23 cellular contexts compared by ENCODE assay signal in the genomic region with DNA sequence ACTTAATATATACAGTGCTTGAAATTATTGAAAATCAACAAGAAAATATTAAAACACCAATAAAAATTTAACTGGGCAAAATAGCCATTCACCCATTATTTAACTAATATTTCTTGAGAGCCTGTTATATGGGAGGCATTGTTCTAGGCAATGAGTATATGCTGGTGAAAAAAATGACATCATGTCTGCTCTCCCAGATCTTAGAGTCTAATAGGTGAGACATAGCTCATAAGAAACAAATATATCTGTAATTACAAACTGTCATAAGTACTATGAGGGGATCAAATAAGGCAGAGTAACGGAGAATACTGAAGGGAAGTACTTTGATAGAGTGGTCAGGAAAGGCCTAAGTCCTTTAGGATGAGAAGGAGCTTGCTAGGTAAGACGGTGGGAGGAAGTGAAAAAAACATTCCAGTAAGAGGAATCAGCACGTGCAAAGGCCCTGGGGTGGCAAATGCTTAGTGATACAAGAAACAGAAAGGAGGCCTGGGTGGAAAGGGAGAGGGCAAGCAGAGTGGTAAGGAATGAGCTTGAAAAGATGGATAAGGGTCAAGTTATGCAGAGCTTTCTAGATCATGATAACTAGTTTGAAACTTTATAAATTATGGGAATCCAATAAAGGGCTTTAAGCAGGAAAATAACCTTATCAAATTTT.
"Had no signal": no experiment of that assay in that cellular context is flagged by ENCODE, and none has a peak within 500 bp of the region (broad histone marks: within the 10 kb centered on the region; RNA-seq: fewer than 3 reads in every experiment).

No MANE protein-coding gene starts in this region.

- H3K36me3 ChIP-seq: esophagus muscularis mucosa, gastroesophageal sphincter, heart right ventricle, left ventricle myocardium inferior, lower lobe of right lung had no signal

- H3K27me3 ChIP-seq: dorsolateral prefrontal cortex, esophagus muscularis mucosa, foreskin keratinocyte, gastroesophageal sphincter, heart right ventricle had no signal

- H3K27ac ChIP-seq: coronary artery, dorsolateral prefrontal cortex, esophagus muscularis mucosa, foreskin keratinocyte, gastroesophageal sphincter, heart right ventricle, left ventricle myocardium inferior, lower lobe of right lung had no signal

- H3K4me3 Mint-ChIP-seq: mesothelial cell of epicardium; naive thymus-derived CD4-positive, alpha-beta T cell had no signal

- H3K27ac Mint-ChIP-seq: mesothelial cell of epicardium had no signal

- H3K4me1 ChIP-seq: foreskin keratinocyte, gastroesophageal sphincter, lower lobe of right lung had no signal

- H3K4me3 ChIP-seq: coronary artery, dorsolateral prefrontal cortex, esophagus muscularis mucosa, gastroesophageal sphincter, heart right ventricle, left ventricle myocardium inferior, lower lobe of right lung, mucosa of descending colon had no signal

- FAIRE-seq: endothelial cell of umbilical vein had no signal

- H3K9me3 ChIP-seq: esophagus muscularis mucosa, gastroesophageal sphincter, heart right ventricle, left ventricle myocardium inferior, lower lobe of right lung, mucosa of descending colon had no signal

- DNase-seq: dermis blood vessel endothelial cell; dorsolateral prefrontal cortex; effector CD4-positive, alpha-beta T cell; effector memory CD4-positive, alpha-beta T cell; foreskin keratinocyte; head of caudate nucleus; heart right ventricle; hippocampal formation; islet precursor cell; kidney; kidney glomerular epithelial cell; left colon; left ventricle myocardium inferior; lower lobe of right lung; mesenchymal stem cell; mucosa of descending colon; naive thymus-derived CD4-positive, alpha-beta T cell had no signal

- ATAC-seq: foreskin keratinocyte; gastroesophageal sphincter; heart right ventricle; left colon; left lobe of liver; lower lobe of right lung; mucosa of descending colon; naive thymus-derived CD4-positive, alpha-beta T cell had no signal
